In genomic region chr3:23444386-23444785, GRCh38 we compare ENCODE assay signal across 19 cellular contexts.
"Had no signal": no experiment of that assay in that cellular context is flagged by ENCODE, and none has a peak within 500 bp of the region (broad histone marks: within the 10 kb centered on the region; RNA-seq: fewer than 3 reads in every experiment).

No MANE protein-coding gene starts in this region.

- H3K27ac ChIP-seq: ascending aorta, esophagus squamous epithelium, neural progenitor cell, prostate gland, right atrium auricular region, tibial artery, uterus had no signal

- H3K36me3 ChIP-seq: ascending aorta, esophagus squamous epithelium, neural progenitor cell, prostate gland, right atrium auricular region, tibial artery, uterus had no signal

- DNase-seq: activated CD4-positive, CD25-positive, alpha-beta regulatory T cell treated with anti-CD3 and anti-CD28 coated beads, Interleukin-2, amount 50 U/mL, for 72 hours; activated CD8-positive, alpha-beta memory T cell treated with anti-CD3 and anti-CD28 coated beads for 24 hours; activated CD8-positive, alpha-beta memory T cell treated with anti-CD3 and anti-CD28 coated beads, Interleukin-2, amount 50 U/mL, for 48 hours; activated effector memory CD4-positive, alpha-beta T cell treated with anti-CD3 and anti-CD28 coated beads, Interleukin-2, amount 50 U/mL, for 16 hours; activated T-cell treated with anti-CD3 and anti-CD28 coated beads, Interleukin-2, amount 50 U/mL, for 48 hours; effector CD8-positive, alpha-beta T cell; esophagus squamous epithelium; left ventricle myocardium superior; mucosa of descending colon; naive B cell; stimulated activated naive CD8-positive, alpha-beta T cell treated with anti-CD3 and anti-CD28 coated beads, Interleukin-15, Interleukin-2, amounts not matched to agents 100 U/mL and 50 U/mL, for 24 hours; substantia nigra; T1000; tibial artery; uterus had no signal

- ATAC-seq: left ventricle myocardium superior; mucosa of descending colon; stimulated activated naive CD8-positive, alpha-beta T cell treated with anti-CD3 and anti-CD28 coated beads, Interleukin-15, Interleukin-2, amounts not matched to agents 100 U/mL and 50 U/mL, for 24 hours had no signal

- H3K4me1 ChIP-seq: ascending aorta, esophagus squamous epithelium, prostate gland, uterus had no signal

- H3K27me3 ChIP-seq: ascending aorta, esophagus squamous epithelium, neural progenitor cell, right atrium auricular region, tibial artery, uterus had no signal

- H3K9me3 ChIP-seq: ascending aorta, esophagus squamous epithelium, mucosa of descending colon, prostate gland, right atrium auricular region, tibial artery, uterus had no signal

- H3K4me3 ChIP-seq: ascending aorta, esophagus squamous epithelium, mucosa of descending colon, neural progenitor cell, prostate gland, right atrium auricular region, tibial artery, uterus had no signal
